In the genomic region with DNA sequence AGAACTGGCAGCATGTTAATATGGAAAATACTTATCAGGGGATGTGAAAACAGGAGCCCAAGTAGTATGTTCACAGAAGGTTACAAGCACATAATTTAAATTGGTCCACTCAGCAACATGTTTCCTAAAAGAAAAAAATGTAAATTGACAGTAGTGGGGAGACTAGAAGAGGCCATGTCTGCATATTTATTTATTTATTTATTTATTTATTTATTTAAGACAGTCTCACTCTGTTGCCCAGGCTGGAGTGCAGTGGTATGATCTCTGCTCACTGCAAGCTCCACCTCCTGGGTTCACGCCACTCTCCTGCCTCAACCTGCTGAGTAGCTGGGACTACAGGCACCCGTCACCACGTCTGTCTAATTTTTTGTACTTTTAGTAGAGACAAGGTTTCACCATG, we compare ENCODE assay signal across 22 cellular contexts.
"Had no signal": no experiment of that assay in that cellular context is flagged by ENCODE, and none has a peak within 500 bp of the region (broad histone marks: within the 10 kb centered on the region; RNA-seq: fewer than 3 reads in every experiment).

No MANE protein-coding gene starts in this region.

- ATAC-seq: effector memory CD8-positive, alpha-beta T cell; foreskin keratinocyte; left lung; naive thymus-derived CD4-positive, alpha-beta T cell had no signal

- H3K4me1 Mint-ChIP-seq: immature natural killer cell; naive thymus-derived CD4-positive, alpha-beta T cell; nephron progenitor cell had no signal

- H3K27ac ChIP-seq: foreskin keratinocyte, left lung, parathyroid adenoma, right atrium auricular region, suprapubic skin, thyroid gland had no signal

- H3K27me3 ChIP-seq: foreskin keratinocyte, left lung, right atrium auricular region, suprapubic skin, thyroid gland had no signal

- H3K27ac Mint-ChIP-seq: dendritic cell treated with granulocyte-macrophage colony-stimulating factor and Interleukin-4, amounts not matched to agents 40 ng/mL and 50 ng/mL, for 4 days; effector memory CD8-positive, alpha-beta T cell; immature natural killer cell; naive thymus-derived CD4-positive, alpha-beta T cell; nephron progenitor cell; type B pancreatic cell had no signal

- H3K4me1 ChIP-seq: foreskin keratinocyte, left lung, parathyroid adenoma, right atrium auricular region, suprapubic skin, thyroid gland had no signal

- H3K27me3 Mint-ChIP-seq: dendritic cell treated with granulocyte-macrophage colony-stimulating factor and Interleukin-4, amounts not matched to agents 40 ng/mL and 50 ng/mL, for 4 days; effector memory CD8-positive, alpha-beta T cell; naive thymus-derived CD4-positive, alpha-beta T cell; type B pancreatic cell had no signal

- H3K4me3 ChIP-seq: left lung, lung, right atrium auricular region, suprapubic skin, thyroid gland had no signal

- H3K79me2 ChIP-seq: parathyroid adenoma had no signal

- H2AFZ ChIP-seq: parathyroid adenoma had no signal

- H3K4me3 Mint-ChIP-seq: dendritic cell treated with granulocyte-macrophage colony-stimulating factor and Interleukin-4, amounts not matched to agents 40 ng/mL and 50 ng/mL, for 4 days; effector memory CD8-positive, alpha-beta T cell; immature natural killer cell; naive thymus-derived CD4-positive, alpha-beta T cell; nephron progenitor cell; type B pancreatic cell had no signal

- FAIRE-seq: colon, endothelial cell of umbilical vein, keratinocyte, small intestine, urothelium cell line had no signal

- DNase-seq: effector memory CD8-positive, alpha-beta T cell; erythroblast; foreskin keratinocyte; immature natural killer cell; left lung; mesenchymal stem cell; naive thymus-derived CD4-positive, alpha-beta T cell; nephron progenitor cell; small intestine; stimulated activated CD4-positive, alpha-beta T cell treated with anti-CD3 and anti-CD28 coated beads, Interleukin-12 subunit alpha, Interleukin-12 subunit beta, amount 100 ng/mL, for 4 hours; stimulated activated naive CD4-positive, alpha-beta T cell treated with Interleukin-2 at 50 U/mL for 16 hours; thyroid gland had no signal

- H3K9ac ChIP-seq: parathyroid adenoma had no signal
